8 cellular contexts compared by ENCODE assay signal in genomic region chrX:43885617-43886016, GRCh38. TPM values are rescaled to one million over a fixed set of nuclear protein-coding genes. Genes with fewer than 3 reads are reported as not detected.
"Had no signal": no experiment of that assay in that cellular context is flagged by ENCODE, and none has a peak within 500 bp of the region (broad histone marks: within the 10 kb centered on the region; RNA-seq: fewer than 3 reads in every experiment).

No MANE protein-coding gene starts in this region.

- DNase-seq: GDM1, GF-D8 had no signal

- ATAC-seq: GM12878 had no signal

- FAIRE-seq: G401.6, GM12878, GM12891, GM12892, GM18507, GM19239 had no signal

- H3K4me3 ChIP-seq: GM12878 had no signal

RNA-seq across cellular contexts. Expression of gene MAOB, which starts 3.4 kb away (rescaled TPM):
- polyA plus RNA-seq: GM12878 had no signal
